ENCODE assay signal across 24 cellular contexts in the genomic region with DNA sequence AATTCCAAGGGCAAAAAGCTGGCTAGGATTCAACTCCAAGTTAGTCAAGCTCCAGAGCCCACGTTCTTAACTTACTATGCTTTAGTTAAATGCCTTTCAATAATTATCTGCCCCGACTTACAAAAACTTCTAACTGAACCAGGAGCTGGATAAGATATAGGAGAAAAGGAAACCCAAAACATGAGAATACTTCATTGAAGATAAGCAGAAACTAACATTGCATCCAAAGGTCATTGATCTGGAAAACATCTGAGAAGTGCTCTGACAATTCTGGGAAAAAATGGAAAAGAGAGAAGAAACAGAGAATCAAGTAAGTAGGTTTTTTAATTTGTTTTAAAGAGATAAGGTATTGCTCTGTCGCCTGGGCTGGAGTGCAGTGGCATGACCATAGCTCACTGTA. TPM values are rescaled to one million over a fixed set of nuclear protein-coding genes. Genes with fewer than 3 reads are reported as not detected.
DNase-seq lines count a peak whose midpoint lies in the region; ATAC-seq lines count a peak whose summit lies in the region.
"Had no signal": no experiment of that assay in that cellular context is flagged by ENCODE, and none has a peak within 500 bp of the region (broad histone marks: within the 10 kb centered on the region; RNA-seq: fewer than 3 reads in every experiment).

No MANE protein-coding gene starts in this region.

- H3K9me3 Mint-ChIP-seq in activated T-cell treated with anti-CD3 and anti-CD28 coated beads, Interleukin-2, amount 50 U/mL, for 24 hours: no peaks in the 10 kb centered on the region
- H3K9me3 Mint-ChIP-seq in activated T-cell treated with anti-CD3 and anti-CD28 coated beads, Interleukin-2, amount 50 U/mL, for 4 hours: no peaks in the 10 kb centered on the region
- no peaks in the 10 kb centered on the region for H3K9me3 Mint-ChIP-seq in activated naive CD8-positive, alpha-beta T cell treated with anti-CD3 and anti-CD28 coated beads, Interleukin-2, amount 50 U/mL, for 24 hours
- H3K9me3 Mint-ChIP-seq: CD4-positive, alpha-beta memory T cell; GM23338; IgD-negative memory B cell had no signal

- no peak overlapping the region for H2BK12ac ChIP-seq in mesenchymal stem cell (ENCODE audit: low read length in 2 of 2)

- H3K79me1 ChIP-seq in mesenchymal stem cell (replicated peaks; ENCODE audit: low read length, poor library complexity, severe bottlenecking): peaks cover 14% of the 10 kb centered on the region

- no peak overlapping the region for H2AK5ac ChIP-seq in mesenchymal stem cell (ENCODE audit: low read length, severe bottlenecking)

- no peak overlapping the region for H2BK120ac ChIP-seq in mesenchymal stem cell (ENCODE audit: low read depth, low read length)

- H4K91ac ChIP-seq in mesenchymal stem cell (ENCODE audit: low read length): no peak overlapping the region

- no peaks in the 10 kb centered on the region for H3K4me1 ChIP-seq in mesenchymal stem cell (ENCODE audit: control insufficient read depth, insufficient read depth, low read depth, low read length)
- H3K4me1 ChIP-seq: A549, body of pancreas, lower lobe of right lung, stomach had no signal

- DNase-seq in activated T-cell treated with anti-CD3 and anti-CD28 coated beads, Interleukin-2, amount 50 U/mL, for 24 hours: no peak
- no peak for DNase-seq in activated T-cell treated with anti-CD3 and anti-CD28 coated beads, Interleukin-2, amount 50 U/mL, for 4 hours
- DNase-seq in OCI-M1 (lab: John Stamatoyannopoulos, UW) (peak; percentile 0), mesenchymal stem cell (peak; percentile 60)
- DNase-seq in activated naive CD8-positive, alpha-beta T cell treated with anti-CD3 and anti-CD28 coated beads, Interleukin-2, amount 50 U/mL, for 24 hours: no peak
- no peak for DNase-seq in activated CD8-positive, alpha-beta memory T cell treated with anti-CD3 and anti-CD28 coated beads for 24 hours
- DNase-seq in stimulated activated naive CD4-positive, alpha-beta T cell treated with Interleukin-2 at 50 U/mL for 16 hours (lab: John Stamatoyannopoulos, UW): no peak
- DNase-seq: activated CD4-positive, alpha-beta T cell treated with anti-CD3 and anti-CD28 coated beads, Interleukin-2, amount 50 U/mL, for 1 hour; AML-193; body of pancreas; CD4-positive, alpha-beta memory T cell; dorsolateral prefrontal cortex; lower lobe of right lung; NCI-H1694; ovary; Right ventricle myocardium superior; stimulated activated CD4-positive, alpha-beta T cell treated with anti-CD3 and anti-CD28 coated beads, Interleukin-1b, Interleukin-23, amount 100 ng/mL, for 48 hours; stomach had no signal

- no peaks in the 10 kb centered on the region for H3K27me3 ChIP-seq in mesenchymal stem cell (ENCODE audit: control insufficient read depth in 1 of 2, insufficient read depth in 1 of 2, low read length in 2 of 2)
- H3K27me3 ChIP-seq: body of pancreas, dorsolateral prefrontal cortex, ovary, stomach had no signal

- H3K23ac ChIP-seq in mesenchymal stem cell (ENCODE audit: low read length in 2 of 2): no peak overlapping the region

- no peak overlapping the region for H3K14ac ChIP-seq in mesenchymal stem cell (ENCODE audit: low read length in 2 of 2)

- H4K8ac ChIP-seq in mesenchymal stem cell (ENCODE audit: low read length): no peak overlapping the region

- 100% methylated on average over 1 of the region's 3 CpGs for WGBS in mesenchymal stem cell

- no peak overlapping the region for H2AFZ ChIP-seq in mesenchymal stem cell (ENCODE audit: low read depth, low read length)
- H2AFZ ChIP-seq: GM23338 had no signal

- H3K9me3 ChIP-seq in mesenchymal stem cell (ENCODE audit: control insufficient read depth, low read length): no peaks in the 10 kb centered on the region
- H3K9me3 ChIP-seq: A549, body of pancreas, lower lobe of right lung, ovary, stomach had no signal

- no peak overlapping the region for H3K27ac ChIP-seq in mesenchymal stem cell (ENCODE audit: low read length, poor library complexity, severe bottlenecking)
- H3K27ac ChIP-seq: A549, lower lobe of right lung, ovary, stomach, VCaP had no signal

- peaks cover 91% of the 10 kb centered on the region for H3K36me3 Mint-ChIP-seq in activated T-cell treated with anti-CD3 and anti-CD28 coated beads, Interleukin-2, amount 50 U/mL, for 24 hours (ENCODE audit: low read depth)
- H3K36me3 Mint-ChIP-seq in activated T-cell treated with anti-CD3 and anti-CD28 coated beads, Interleukin-2, amount 50 U/mL, for 4 hours (ENCODE audit: insufficient read depth): peaks cover 55% of the 10 kb centered on the region
- peaks cover 68% of the 10 kb centered on the region for H3K36me3 Mint-ChIP-seq in activated naive CD8-positive, alpha-beta T cell treated with anti-CD3 and anti-CD28 coated beads, Interleukin-2, amount 50 U/mL, for 24 hours (ENCODE audit: low read depth)

- H3K4me2 ChIP-seq in mesenchymal stem cell (ENCODE audit: low read length, poor library complexity, severe bottlenecking): no peak overlapping the region
- H3K4me2 ChIP-seq: A549, GM23338 had no signal

- H3K36me3 ChIP-seq in mesenchymal stem cell (ENCODE audit: control insufficient read depth in 1 of 2, insufficient read depth in 2 of 2, low read depth in 1 of 2, low read length in 2 of 2): peaks cover 19 to 91% of the 10 kb centered on the region in 2 experiments
- H3K36me3 ChIP-seq: ovary had no signal

- ATAC-seq in activated T-cell treated with anti-CD3 and anti-CD28 coated beads, Interleukin-2, amount 50 U/mL, for 4 hours: no peak
- ATAC-seq in activated naive CD8-positive, alpha-beta T cell treated with anti-CD3 and anti-CD28 coated beads, Interleukin-2, amount 50 U/mL, for 24 hours: no peak
- no peak for ATAC-seq in GM21423 (IDR thresholded peaks at IDR 0.05; ENCODE audit: unreplicated experiment)
- ATAC-seq: A549, body of pancreas, GM23338, lower lobe of right lung, Panc1 had no signal

- no peak overlapping the region for H2BK5ac ChIP-seq in mesenchymal stem cell (ENCODE audit: low read depth, low read length, poor library complexity, severe bottlenecking)

- H3K9ac ChIP-seq in mesenchymal stem cell (ENCODE audit: low read length): no peak overlapping the region

- H3K4me3 ChIP-seq in mesenchymal stem cell (ENCODE audit: insufficient read depth in 1 of 2, low read depth in 1 of 2, low read length in 2 of 2): no peak overlapping the region
- H3K4me3 ChIP-seq: A549, body of pancreas, dorsolateral prefrontal cortex, GM23338, lower lobe of right lung, ovary, stomach had no signal

- peaks cover 11% of the 10 kb centered on the region for H3K4me1 Mint-ChIP-seq in activated T-cell treated with anti-CD3 and anti-CD28 coated beads, Interleukin-2, amount 50 U/mL, for 24 hours (ENCODE audit: low read depth)
- H3K4me1 Mint-ChIP-seq in activated T-cell treated with anti-CD3 and anti-CD28 coated beads, Interleukin-2, amount 50 U/mL, for 4 hours (ENCODE audit: low read depth): peaks cover 10% of the 10 kb centered on the region
- H3K4me1 Mint-ChIP-seq in activated naive CD8-positive, alpha-beta T cell treated with anti-CD3 and anti-CD28 coated beads, Interleukin-2, amount 50 U/mL, for 24 hours: peaks cover 8% of the 10 kb centered on the region
- H3K4me1 Mint-ChIP-seq: GM23338 had no signal

- H3K27me3 Mint-ChIP-seq in activated T-cell treated with anti-CD3 and anti-CD28 coated beads, Interleukin-2, amount 50 U/mL, for 24 hours: no peaks in the 10 kb centered on the region
- no peaks in the 10 kb centered on the region for H3K27me3 Mint-ChIP-seq in activated T-cell treated with anti-CD3 and anti-CD28 coated beads, Interleukin-2, amount 50 U/mL, for 4 hours (ENCODE audit: low read depth)
- H3K27me3 Mint-ChIP-seq in activated naive CD8-positive, alpha-beta T cell treated with anti-CD3 and anti-CD28 coated beads, Interleukin-2, amount 50 U/mL, for 24 hours: no peaks in the 10 kb centered on the region
- H3K27me3 Mint-ChIP-seq: CD4-positive, alpha-beta memory T cell; IgD-negative memory B cell had no signal

- H3K4me3 Mint-ChIP-seq in activated T-cell treated with anti-CD3 and anti-CD28 coated beads, Interleukin-2, amount 50 U/mL, for 24 hours: no peak overlapping the region
- H3K4me3 Mint-ChIP-seq in activated T-cell treated with anti-CD3 and anti-CD28 coated beads, Interleukin-2, amount 50 U/mL, for 4 hours: no peak overlapping the region
- H3K4me3 Mint-ChIP-seq in activated naive CD8-positive, alpha-beta T cell treated with anti-CD3 and anti-CD28 coated beads, Interleukin-2, amount 50 U/mL, for 24 hours: no peak overlapping the region
- H3K4me3 Mint-ChIP-seq: CD4-positive, alpha-beta memory T cell; GM23338; IgD-negative memory B cell had no signal

- H3K18ac ChIP-seq in mesenchymal stem cell (ENCODE audit: low read depth in 1 of 2, low read length in 2 of 2): no peak overlapping the region

- no peak overlapping the region for H3K4ac ChIP-seq in mesenchymal stem cell (ENCODE audit: low read depth in 1 of 2, low read length in 2 of 2)

- no peak overlapping the region for H2BK15ac ChIP-seq in mesenchymal stem cell (ENCODE audit: low read depth, poor library complexity, severe bottlenecking)

- peak overlapping the region; percentile 48 for H3K27ac Mint-ChIP-seq in activated T-cell treated with anti-CD3 and anti-CD28 coated beads, Interleukin-2, amount 50 U/mL, for 24 hours
- H3K27ac Mint-ChIP-seq in activated naive CD8-positive, alpha-beta T cell treated with anti-CD3 and anti-CD28 coated beads, Interleukin-2, amount 50 U/mL, for 24 hours: peak overlapping the region; percentile 0
- H3K27ac Mint-ChIP-seq: GM23338 had no signal

RNA-seq across cellular contexts. Expression of a gene that starts 27.2 kb away (rescaled TPM):
- total RNA-seq in activated T-cell treated with anti-CD3 and anti-CD28 coated beads, Interleukin-2, amount 50 U/mL, for 4 hours: 10 to 100 TPM; 42.1 to 52.8 (median 47.6) TPM
- 45.7 TPM for polyA plus RNA-seq in mesenchymal stem cell (2013, experiment 1 of 2)
- polyA plus RNA-seq in mesenchymal stem cell (2013, experiment 2 of 2): 47.4 TPM

Comparison
In these comparisons a context has a peak if more than half of its experiments do, and no peak if none do; other contexts are left out.
1. DNase-seq: peak in OCI-M1 (single experiment) and mesenchymal stem cell (single experiment); none in activated T-cell treated with anti-CD3 and anti-CD28 coated beads, Interleukin-2, amount 50 U/mL, for 24 hours (single experiment), activated T-cell treated with anti-CD3 and anti-CD28 coated beads, Interleukin-2, amount 50 U/mL, for 4 hours (single experiment), activated naive CD8-positive, alpha-beta T cell treated with anti-CD3 and anti-CD28 coated beads, Interleukin-2, amount 50 U/mL, for 24 hours (single experiment), activated CD8-positive, alpha-beta memory T cell treated with anti-CD3 and anti-CD28 coated beads for 24 hours (single experiment) and stimulated activated naive CD4-positive, alpha-beta T cell treated with Interleukin-2 at 50 U/mL for 16 hours (single experiment).